ENCODE assay signal across 14 cellular contexts in the genomic region with DNA sequence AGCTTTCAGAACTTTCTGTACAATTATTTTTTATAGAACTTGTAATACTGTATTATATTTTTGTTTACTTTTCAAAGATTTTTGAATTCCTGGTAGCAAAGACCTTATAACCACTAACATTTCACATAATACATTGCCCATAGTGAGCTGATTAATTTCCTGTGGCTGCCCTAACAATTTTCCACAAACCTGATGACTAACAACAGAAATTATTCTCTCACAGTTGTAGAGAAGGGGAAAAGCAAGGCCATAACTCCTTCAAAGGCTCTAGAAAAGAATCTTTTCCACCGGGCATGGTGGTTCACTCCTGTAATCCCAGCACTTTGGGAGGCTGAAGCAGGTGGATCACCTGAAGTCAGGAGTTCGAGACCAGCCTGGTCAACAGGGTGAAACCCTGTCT. TPM values are rescaled to one million over a fixed set of nuclear protein-coding genes. Genes with fewer than 3 reads are reported as not detected.
DNase-seq lines count a peak whose midpoint lies in the region; ATAC-seq lines count a peak whose summit lies in the region.
"Had no signal": no experiment of that assay in that cellular context is flagged by ENCODE, and none has a peak within 500 bp of the region (broad histone marks: within the 10 kb centered on the region; RNA-seq: fewer than 3 reads in every experiment).

No MANE protein-coding gene starts in this region.

- H3K4me1 Mint-ChIP-seq in central memory CD8-positive, alpha-beta T cell, result peaks cover 72% of the 10 kb centered on the region
- H3K4me1 Mint-ChIP-seq: nephron had no signal

- peaks cover 13% of the 10 kb centered on the region for H3K36me3 Mint-ChIP-seq in central memory CD8-positive, alpha-beta T cell (ENCODE audit: insufficient read depth)

- no peak for ATAC-seq in central memory CD8-positive, alpha-beta T cell (replicated peaks; ENCODE audit: extremely low read depth, poor library complexity, severe bottlenecking)

- H3K9me3 Mint-ChIP-seq in central memory CD8-positive, alpha-beta T cell, result peaks cover 14% of the 10 kb centered on the region

- peak overlapping the region; percentile 21 for H3K4me3 Mint-ChIP-seq in central memory CD8-positive, alpha-beta T cell
- H3K4me3 Mint-ChIP-seq: nephron had no signal

- H3K27ac Mint-ChIP-seq in central memory CD8-positive, alpha-beta T cell (ENCODE audit: low read depth), result no peak overlapping the region
- H3K27ac Mint-ChIP-seq: IgD-negative memory B cell had no signal

- peak; percentile 86 for DNase-seq in EH (ENCODE audit: low read depth)
- DNase-seq in NCI-H226, result peak; percentile 54
- no peak for DNase-seq in central memory CD8-positive, alpha-beta T cell (ENCODE audit: low spot score in 2 of 2)
- DNase-seq in myocyte (ENCODE audit: low read depth), result peak; percentile 29
- no peak for DNase-seq in NOMO-1 treated with DMSO at 0.1 percent for 48 hours (lab: John Stamatoyannopoulos, UW; ENCODE audit: unreplicated experiment)
- DNase-seq in NCI-H2196 (lab: John Stamatoyannopoulos, UW; ENCODE audit: unreplicated experiment), result no peak
- DNase-seq in NCI-H2081 treated with DMSO at 0.1 percent for 48 hours (lab: John Stamatoyannopoulos, UW), result no peak
- no peak for DNase-seq in cerebellar nuclear complex (lab: John Stamatoyannopoulos, UW)
- DNase-seq: COR-L47, head of caudate nucleus, NCI-H748 treated with DMSO at 0.1 percent for 48 hours, tibial artery had no signal

- no peaks in the 10 kb centered on the region for H3K27me3 Mint-ChIP-seq in central memory CD8-positive, alpha-beta T cell
- H3K27me3 Mint-ChIP-seq: IgD-negative memory B cell had no signal

RNA-seq across cellular contexts. Expression of gene KLF12, which starts 19.1 kb away (rescaled TPM):
- 36.9 and 38.7 TPM in 2 replicates for total RNA-seq in myocyte
- polyA plus RNA-seq in myocyte (2012), result 7.9 TPM

Comparison
In these comparisons a context has a peak if more than half of its experiments do, and no peak if none do; other contexts are left out.
1. DNase-seq: peak in EH (single experiment), NCI-H226 (single experiment) and myocyte (single experiment); none in central memory CD8-positive, alpha-beta T cell (0 of 2), NOMO-1 treated with DMSO at 0.1 percent for 48 hours (single experiment), NCI-H2196 (single experiment), NCI-H2081 treated with DMSO at 0.1 percent for 48 hours (single experiment) and cerebellar nuclear complex (0 of 2).